Comparison of ENCODE assay signal across 25 cellular contexts in the genomic region with DNA sequence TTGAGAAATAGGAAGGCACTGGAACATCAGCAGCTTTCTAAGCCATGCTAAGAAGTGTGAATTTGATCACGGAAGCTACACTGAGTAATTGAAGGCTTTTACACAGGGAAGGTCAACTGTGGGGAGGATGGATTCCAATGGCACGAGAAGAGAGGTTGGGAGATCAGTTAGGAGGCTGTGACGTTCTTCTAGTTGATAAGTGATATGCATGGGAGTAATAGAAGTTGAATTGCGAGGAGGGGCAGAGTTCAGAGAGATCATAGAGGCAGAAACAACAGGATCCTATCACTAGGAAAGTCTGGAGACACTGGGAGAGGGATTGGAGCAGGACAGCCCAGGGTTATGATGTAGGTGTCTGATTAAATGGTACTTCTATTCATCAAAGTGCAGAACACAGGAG. TPM values are rescaled to one million over a fixed set of nuclear protein-coding genes. Genes with fewer than 3 reads are reported as not detected.
"Had no signal": no experiment of that assay in that cellular context is flagged by ENCODE, and none has a peak within 500 bp of the region (broad histone marks: within the 10 kb centered on the region; RNA-seq: fewer than 3 reads in every experiment).

No MANE protein-coding gene starts in this region.

- H3K9ac ChIP-seq: neural progenitor cell had no signal

- H3K36me3 Mint-ChIP-seq: activated naive CD4-positive, alpha-beta T cell treated with anti-CD3 and anti-CD28 coated beads, Interleukin-2, amount 50 U/mL, for 24 hours; naive thymus-derived CD8-positive, alpha-beta T cell; neural progenitor cell had no signal

- H3K9me3 ChIP-seq: left ventricle myocardium inferior had no signal

- H3K4me3 Mint-ChIP-seq: activated CD4-positive, alpha-beta T cell treated with anti-CD3 and anti-CD28 coated beads, Interleukin-2, amount 10 ng/mL, durations not matched to agents 7 days and 5 days; activated CD8-positive, alpha-beta T cell treated with anti-CD3 and anti-CD28 coated beads, Interleukin-2, amount 10 ng/mL, durations not matched to agents 7 days and 5 days; activated naive CD4-positive, alpha-beta T cell treated with anti-CD3 and anti-CD28 coated beads, Interleukin-2, amount 50 U/mL, for 24 hours; naive thymus-derived CD8-positive, alpha-beta T cell; neural progenitor cell had no signal

- H3K4me1 ChIP-seq: left ventricle myocardium inferior, neural progenitor cell had no signal

- H3K4me1 Mint-ChIP-seq: activated CD4-positive, alpha-beta T cell treated with anti-CD3 and anti-CD28 coated beads, Interleukin-2, amount 10 ng/mL, durations not matched to agents 7 days and 5 days; activated naive CD4-positive, alpha-beta T cell treated with anti-CD3 and anti-CD28 coated beads, Interleukin-2, amount 50 U/mL, for 24 hours; naive thymus-derived CD8-positive, alpha-beta T cell had no signal

- H3K4me3 ChIP-seq: hepatocyte, left ventricle myocardium inferior, neural progenitor cell had no signal

- H3K9me3 Mint-ChIP-seq: activated CD4-positive, alpha-beta T cell treated with anti-CD3 and anti-CD28 coated beads, Interleukin-2, amount 10 ng/mL, durations not matched to agents 7 days and 5 days; activated naive CD4-positive, alpha-beta T cell treated with anti-CD3 and anti-CD28 coated beads, Interleukin-2, amount 50 U/mL, for 24 hours; naive thymus-derived CD8-positive, alpha-beta T cell; neural progenitor cell had no signal

- DNase-seq: activated CD4-positive, alpha-beta T cell treated with anti-CD3 and anti-CD28 coated beads, Interleukin-2, amount 10 ng/mL, durations not matched to agents 7 days and 5 days; activated CD4-positive, CD25-positive, alpha-beta regulatory T cell treated with anti-CD3 and anti-CD28 coated beads, Interleukin-2, amount 50 U/mL, for 72 hours; activated CD8-positive, alpha-beta T cell treated with anti-CD3 and anti-CD28 coated beads, Interleukin-2, amount 10 ng/mL, durations not matched to agents 7 days and 5 days; activated gamma-delta T cell treated with Interleukin-2 at 50 U/mL for 16 hours; activated T-cell treated with anti-CD3 and anti-CD28 coated beads, Interleukin-2, amount 50 U/mL, for 1 hour; cerebellar nuclear complex; cortex of kidney; foreskin melanocyte; glutamatergic neuron; kidney glomerular epithelial cell; left ventricle myocardium inferior; naive thymus-derived CD8-positive, alpha-beta T cell; posterior cingulate gyrus; retina; stimulated activated CD4-positive, alpha-beta T cell treated with anti-CD3 and anti-CD28 coated beads, Interleukin-4, amount 100 ng/mL, for 24 hours; stimulated activated naive CD8-positive, alpha-beta T cell treated with anti-CD3 and anti-CD28 coated beads, Interleukin-15, Interleukin-2, amounts not matched to agents 100 U/mL and 50 U/mL, for 24 hours; T-helper 2 cell; trophoblast cell; WERI-Rb-1 had no signal

- ATAC-seq: activated CD8-positive, alpha-beta T cell treated with anti-CD3 and anti-CD28 coated beads, Interleukin-2, amount 10 ng/mL, durations not matched to agents 7 days and 5 days; naive thymus-derived CD8-positive, alpha-beta T cell; stimulated activated naive CD8-positive, alpha-beta T cell treated with anti-CD3 and anti-CD28 coated beads, Interleukin-15, Interleukin-2, amounts not matched to agents 100 U/mL and 50 U/mL, for 24 hours had no signal

- H3K27ac Mint-ChIP-seq: activated CD4-positive, alpha-beta T cell treated with anti-CD3 and anti-CD28 coated beads, Interleukin-2, amount 10 ng/mL, durations not matched to agents 7 days and 5 days; activated CD8-positive, alpha-beta T cell treated with anti-CD3 and anti-CD28 coated beads, Interleukin-2, amount 10 ng/mL, durations not matched to agents 7 days and 5 days; activated naive CD4-positive, alpha-beta T cell treated with anti-CD3 and anti-CD28 coated beads, Interleukin-2, amount 50 U/mL, for 24 hours; naive thymus-derived CD8-positive, alpha-beta T cell; neural progenitor cell had no signal

- H3K27ac ChIP-seq: hepatocyte, left ventricle myocardium inferior, neural progenitor cell had no signal

- FAIRE-seq: astrocyte had no signal

- H3K27me3 ChIP-seq: hepatocyte, neural progenitor cell had no signal

- H3K36me3 ChIP-seq: left ventricle myocardium inferior, neural progenitor cell had no signal

RNA-seq across cellular contexts. Expression of gene LMOD1, which starts 16.2 kb away (rescaled TPM):
- total RNA-seq: activated CD4-positive, alpha-beta T cell treated with anti-CD3 and anti-CD28 coated beads, Interleukin-2, amount 10 ng/mL, durations not matched to agents 7 days and 5 days; activated CD8-positive, alpha-beta T cell treated with anti-CD3 and anti-CD28 coated beads, Interleukin-2, amount 10 ng/mL, durations not matched to agents 7 days and 5 days; epithelial cell of proximal tubule; lung microvascular endothelial cell; naive thymus-derived CD8-positive, alpha-beta T cell had no signal
- polyA plus RNA-seq: naive thymus-derived CD8-positive, alpha-beta T cell had no signal

RNA-seq across cellular contexts. Expression of gene SHISA4, which starts 41.4 kb away (rescaled TPM):
- polyA plus RNA-seq: naive thymus-derived CD8-positive, alpha-beta T cell had no signal
